ENCODE assay signal across 36 cellular contexts in genomic region chr6:103396768-103397167, GRCh38.
"Had no signal": no experiment of that assay in that cellular context is flagged by ENCODE, and none has a peak within 500 bp of the region (broad histone marks: within the 10 kb centered on the region; RNA-seq: fewer than 3 reads in every experiment).

No MANE protein-coding gene starts in this region.

- H3K27me3 Mint-ChIP-seq: activated naive CD4-positive, alpha-beta T cell treated with anti-CD3 and anti-CD28 coated beads, Interleukin-2, amount 50 U/mL, for 24 hours; activated naive CD8-positive, alpha-beta T cell; activated naive CD8-positive, alpha-beta T cell treated with anti-CD3 and anti-CD28 coated beads for 36 hours; activated naive CD8-positive, alpha-beta T cell treated with anti-CD3 and anti-CD28 coated beads, Interleukin-2, amount 10 ng/mL, durations not matched to agents 7 days and 5 days; activated naive CD8-positive, alpha-beta T cell treated with anti-CD3 and anti-CD28 coated beads, Interleukin-2, amount 50 U/mL, for 24 hours; activated T-cell treated with anti-CD3 and anti-CD28 coated beads, Interleukin-2, amount 50 U/mL, for 24 hours; activated T-helper 17 cell treated with anti-CD3 and anti-CD28 coated beads, Interleukin-2, amount 50 U/mL, for 72 hours; brain; central memory CD8-positive, alpha-beta T cell had no signal

- H3K36me3 Mint-ChIP-seq: activated naive CD4-positive, alpha-beta T cell treated with anti-CD3 and anti-CD28 coated beads, Interleukin-2, amount 50 U/mL, for 24 hours; activated naive CD8-positive, alpha-beta T cell; activated naive CD8-positive, alpha-beta T cell treated with anti-CD3 and anti-CD28 coated beads for 36 hours; activated naive CD8-positive, alpha-beta T cell treated with anti-CD3 and anti-CD28 coated beads, Interleukin-2, amount 10 ng/mL, durations not matched to agents 7 days and 5 days; brain had no signal

- H3K4me3 Mint-ChIP-seq: activated naive CD4-positive, alpha-beta T cell treated with anti-CD3 and anti-CD28 coated beads for 36 hours; activated naive CD4-positive, alpha-beta T cell treated with anti-CD3 and anti-CD28 coated beads, Interleukin-2, amount 50 U/mL, for 24 hours; activated naive CD8-positive, alpha-beta T cell; activated naive CD8-positive, alpha-beta T cell treated with anti-CD3 and anti-CD28 coated beads for 36 hours; activated naive CD8-positive, alpha-beta T cell treated with anti-CD3 and anti-CD28 coated beads, Interleukin-2, amount 10 ng/mL, durations not matched to agents 7 days and 5 days; activated naive CD8-positive, alpha-beta T cell treated with anti-CD3 and anti-CD28 coated beads, Interleukin-2, amount 50 U/mL, for 24 hours; activated T-cell treated with anti-CD3 and anti-CD28 coated beads, Interleukin-2, amount 50 U/mL, for 24 hours; activated T-cell treated with anti-CD3 and anti-CD28 coated beads, Interleukin-2, amount 50 U/mL, for 4 hours; activated T-cell treated with anti-CD3 and anti-CD28 coated beads, Interleukin-2, amount 50 U/mL, for 72 hours; activated T-helper 1 cell treated with anti-CD3 and anti-CD28 coated beads, Interleukin-12 subunit alpha, Interleukin-12 subunit beta, Interleukin-2, Interleukin-4 antibody, amounts not matched to agents 30 ng/mL and 10 ng/mL and 1 ng/mL, durations not matched to agents 14 hours and 24 hours and 36 hours; activated T-helper 17 cell treated with anti-CD3 and anti-CD28 coated beads, Interleukin-2, amount 50 U/mL, for 72 hours; brain; central memory CD8-positive, alpha-beta T cell had no signal

- H3K9me3 ChIP-seq: adrenal gland, ascending aorta, body of pancreas had no signal

- H3K36me3 ChIP-seq: adrenal gland, ascending aorta, brain microvascular endothelial cell, breast epithelium, cardiac muscle cell had no signal

- H3K27ac ChIP-seq: adrenal gland, ascending aorta, body of pancreas, brain microvascular endothelial cell, breast epithelium, cardiac muscle cell had no signal

- H3K4me1 Mint-ChIP-seq: activated naive CD4-positive, alpha-beta T cell treated with anti-CD3 and anti-CD28 coated beads, Interleukin-2, amount 50 U/mL, for 24 hours; activated naive CD8-positive, alpha-beta T cell treated with anti-CD3 and anti-CD28 coated beads for 36 hours; activated naive CD8-positive, alpha-beta T cell treated with anti-CD3 and anti-CD28 coated beads, Interleukin-2, amount 10 ng/mL, durations not matched to agents 7 days and 5 days; activated naive CD8-positive, alpha-beta T cell treated with anti-CD3 and anti-CD28 coated beads, Interleukin-2, amount 50 U/mL, for 24 hours; activated T-helper 17 cell treated with anti-CD3 and anti-CD28 coated beads, Interleukin-2, amount 50 U/mL, for 72 hours; brain; central memory CD8-positive, alpha-beta T cell had no signal

- DNase-seq: activated effector memory CD4-positive, alpha-beta T cell treated with anti-CD3 and anti-CD28 coated beads, Interleukin-2, amount 50 U/mL, for 16 hours; activated effector memory CD4-positive, alpha-beta T cell treated with Interleukin-2 at 50 U/mL for 16 hours; activated gamma-delta T cell; activated gamma-delta T cell treated with Interleukin-2 at 50 U/mL for 16 hours; activated naive CD4-positive, alpha-beta T cell; activated naive CD4-positive, alpha-beta T cell treated with anti-CD3 and anti-CD28 coated beads for 36 hours; activated naive CD4-positive, alpha-beta T cell treated with anti-CD3 and anti-CD28 coated beads, Interleukin-2, amount 50 U/mL, for 16 hours; activated naive CD4-positive, alpha-beta T cell treated with Interleukin-2 at 50 U/mL for 16 hours; activated naive CD8-positive, alpha-beta T cell treated with anti-CD3 and anti-CD28 coated beads for 36 hours; activated naive CD8-positive, alpha-beta T cell treated with anti-CD3 and anti-CD28 coated beads, Interleukin-2, amount 10 ng/mL, durations not matched to agents 7 days and 5 days; activated naive CD8-positive, alpha-beta T cell treated with anti-CD3 and anti-CD28 coated beads, Interleukin-2, amount 50 U/mL, for 24 hours; activated T-cell treated with anti-CD3 and anti-CD28 coated beads, Interleukin-2, amount 50 U/mL, for 1 hour; activated T-cell treated with anti-CD3 and anti-CD28 coated beads, Interleukin-2, amount 50 U/mL, for 24 hours; activated T-cell treated with anti-CD3 and anti-CD28 coated beads, Interleukin-2, amount 50 U/mL, for 4 hours; activated T-cell treated with anti-CD3 and anti-CD28 coated beads, Interleukin-2, amount 50 U/mL, for 48 hours; activated T-cell treated with anti-CD3 and anti-CD28 coated beads, Interleukin-2, amount 50 U/mL, for 72 hours; adrenal gland; amniotic stem cell; amygdala; anterior cingulate cortex; aorta; body of pancreas; brain microvascular endothelial cell; caudate nucleus; central memory CD4-positive, alpha-beta T cell; cerebellar nuclear complex had no signal

- H3K4me1 ChIP-seq: adrenal gland, ascending aorta, body of pancreas, breast epithelium had no signal

- H3K27ac Mint-ChIP-seq: activated naive CD4-positive, alpha-beta T cell treated with anti-CD3 and anti-CD28 coated beads for 36 hours; activated naive CD4-positive, alpha-beta T cell treated with anti-CD3 and anti-CD28 coated beads, Interleukin-2, amount 50 U/mL, for 24 hours; activated naive CD8-positive, alpha-beta T cell; activated naive CD8-positive, alpha-beta T cell treated with anti-CD3 and anti-CD28 coated beads for 36 hours; activated naive CD8-positive, alpha-beta T cell treated with anti-CD3 and anti-CD28 coated beads, Interleukin-2, amount 10 ng/mL, durations not matched to agents 7 days and 5 days; activated naive CD8-positive, alpha-beta T cell treated with anti-CD3 and anti-CD28 coated beads, Interleukin-2, amount 50 U/mL, for 24 hours; activated T-cell treated with anti-CD3 and anti-CD28 coated beads, Interleukin-2, amount 50 U/mL, for 24 hours; activated T-cell treated with anti-CD3 and anti-CD28 coated beads, Interleukin-2, amount 50 U/mL, for 72 hours; activated T-helper 1 cell treated with anti-CD3 and anti-CD28 coated beads, Interleukin-12 subunit alpha, Interleukin-12 subunit beta, Interleukin-2, Interleukin-4 antibody, amounts not matched to agents 30 ng/mL and 10 ng/mL and 1 ng/mL, durations not matched to agents 14 hours and 24 hours and 36 hours; activated T-helper 17 cell treated with anti-CD3 and anti-CD28 coated beads, Interleukin-2, amount 50 U/mL, for 72 hours; activated T-helper 2 cell treated with anti-CD3 and anti-CD28 coated beads, Interferon-gamma antibody, Interleukin-2, Interleukin-4, amounts not matched to agents 10 μg/mL and 5 μg/mL and 100 μg/mL, durations not matched to agents 14 hours and 24 hours and 36 hours; brain had no signal

- ATAC-seq: activated naive CD8-positive, alpha-beta T cell treated with anti-CD3 and anti-CD28 coated beads, Interleukin-2, amount 50 U/mL, for 24 hours; activated T-cell treated with anti-CD3 and anti-CD28 coated beads, Interleukin-2, amount 50 U/mL, for 4 hours; activated T-cell treated with anti-CD3 and anti-CD28 coated beads, Interleukin-2, amount 50 U/mL, for 72 hours; activated T-helper 17 cell treated with anti-CD3 and anti-CD28 coated beads, Interleukin-2, amount 50 U/mL, for 72 hours; body of pancreas had no signal

- H3K4me3 ChIP-seq: adrenal gland, ascending aorta, body of pancreas, breast epithelium, cardiac muscle cell had no signal
